8 cellular contexts compared by ENCODE assay signal in the genomic region with DNA sequence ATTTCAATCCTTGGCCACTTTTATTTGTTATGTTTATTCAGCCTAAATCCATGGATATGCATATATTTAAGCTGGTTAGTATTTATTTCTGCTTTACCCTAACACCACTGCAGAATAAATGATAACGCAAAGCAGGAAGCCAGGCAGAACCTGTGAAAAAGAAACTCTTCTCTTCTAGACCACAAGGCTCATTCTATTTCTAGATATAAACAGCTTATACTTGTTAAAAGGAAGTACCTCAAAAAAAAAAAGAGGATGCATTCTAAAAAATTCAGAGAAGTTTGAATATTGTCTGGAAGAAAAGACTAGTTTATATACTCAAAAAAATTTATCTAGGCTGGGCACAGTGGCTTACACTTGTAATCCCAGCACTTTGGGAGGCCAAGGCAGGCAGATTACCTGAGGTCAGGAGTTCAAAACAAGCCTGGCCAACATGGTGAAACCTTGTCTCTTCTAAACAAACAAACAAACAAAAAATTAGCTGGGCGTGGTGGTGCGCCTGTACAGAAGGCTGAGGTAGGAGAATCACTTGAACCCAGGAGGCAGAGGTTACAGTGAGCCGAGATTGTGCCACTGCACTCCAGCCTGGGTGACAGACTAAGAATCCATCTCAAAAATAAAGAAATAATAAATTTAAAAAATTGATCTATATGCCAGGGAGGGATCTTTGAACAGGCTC. TPM values are rescaled to one million over a fixed set of nuclear protein-coding genes. Genes with fewer than 3 reads are reported as not detected.
DNase-seq lines count a peak whose midpoint lies in the region; ATAC-seq and TF ChIP-seq lines count a peak whose summit lies in the region.

No MANE protein-coding gene starts in this region.

- H2BK120ac ChIP-seq in mesenchymal stem cell (ENCODE audit: low read depth, low read length) = no peak overlapping the region

- TF ChIP-seq CTCF in GM06990 (IDR thresholded peaks at IDR 0.05; ENCODE audit: insufficient read depth, low read length, poor library complexity, severe bottlenecking) (no peak), RWPE1 (conservative IDR thresholded peaks at IDR 0.05; ENCODE audit: low read depth) (no peak)

- DNase-seq in GM06990 (ENCODE audit: extremely low read depth, insufficient read length) (no peak), mesenchymal stem cell (no peak), COR-L47 (lab: John Stamatoyannopoulos, UW) (no peak), RWPE1 (ENCODE audit: low spot score) (no peak), NCI-H2081 treated with DMSO at 0.1 percent for 48 hours (lab: John Stamatoyannopoulos, UW) (no peak)
- no peak for DNase-seq in activated naive CD8-positive, alpha-beta T cell treated with anti-CD3 and anti-CD28 coated beads for 36 hours

- H2AFZ ChIP-seq in mesenchymal stem cell (ENCODE audit: low read depth, low read length) = no peak overlapping the region

- no peak overlapping the region for H4K91ac ChIP-seq in mesenchymal stem cell (ENCODE audit: low read length)

- CTCF ChIA-PET in RWPE1 (lab: Yijun Ruan, JAX) = interaction anchor here (0.5 kb wide), 1 partner anchor 60 kb away, joined by 5 read pairs; no protein-coding TSS in a partner anchor

- POLR2A ChIA-PET in RWPE1 (lab: Yijun Ruan, JAX; ENCODE audit: low non-redundant PET) = no interaction called here

- peak overlapping the region; percentile 80 for H3K27ac Mint-ChIP-seq in activated naive CD8-positive, alpha-beta T cell treated with anti-CD3 and anti-CD28 coated beads for 36 hours

- no peak overlapping the region for H3K23ac ChIP-seq in mesenchymal stem cell (ENCODE audit: low read length in 2 of 2)

- no peaks in the 10 kb centered on the region for H3K27me3 ChIP-seq in GM06990 (replicated peaks; ENCODE audit: control insufficient read depth, insufficient read depth, low read length)
- no peaks in the 10 kb centered on the region for H3K27me3 ChIP-seq in mesenchymal stem cell (ENCODE audit: control insufficient read depth in 1 of 2, insufficient read depth in 1 of 2, low read length in 2 of 2)

- H3K4me3 ChIP-seq in GM06990 (replicated peaks; ENCODE audit: low read depth, low read length) (peak overlapping the region; percentile 5), mesenchymal stem cell (ENCODE audit: insufficient read depth in 1 of 2, low read depth in 1 of 2, low read length in 2 of 2) (no peak overlapping the region)

- no peak overlapping the region for H2BK5ac ChIP-seq in mesenchymal stem cell (ENCODE audit: low read depth, low read length, poor library complexity, severe bottlenecking)

- no peaks in the 10 kb centered on the region for H3K9me3 ChIP-seq in mesenchymal stem cell (ENCODE audit: control insufficient read depth, low read length)

- no peak overlapping the region for H4K8ac ChIP-seq in mesenchymal stem cell (ENCODE audit: low read length)

- no peaks in the 10 kb centered on the region for H3K79me1 ChIP-seq in mesenchymal stem cell (replicated peaks; ENCODE audit: low read length, poor library complexity, severe bottlenecking)

- H3K36me3 Mint-ChIP-seq in activated naive CD8-positive, alpha-beta T cell treated with anti-CD3 and anti-CD28 coated beads for 36 hours = peaks cover 9% of the 10 kb centered on the region

- no peak overlapping the region for H3K9ac ChIP-seq in mesenchymal stem cell (ENCODE audit: low read length)

- ATAC-seq in GM19467 (IDR thresholded peaks at IDR 0.05; ENCODE audit: unreplicated experiment) = peak; percentile 80
- peak; percentile 87 for ATAC-seq in HG03342 (IDR thresholded peaks at IDR 0.05; ENCODE audit: unreplicated experiment)

- peaks cover 5% of the 10 kb centered on the region for H3K4me1 ChIP-seq in mesenchymal stem cell (ENCODE audit: control insufficient read depth, insufficient read depth, low read depth, low read length)

- H3K14ac ChIP-seq in mesenchymal stem cell (ENCODE audit: low read length in 2 of 2) = no peak overlapping the region

- H3K36me3 ChIP-seq in GM06990 (ENCODE audit: control insufficient read depth, insufficient read depth, low read length) = no peaks in the 10 kb centered on the region
- peaks cover 0 to 3% of the 10 kb centered on the region in 2 experiments for H3K36me3 ChIP-seq in mesenchymal stem cell (ENCODE audit: control insufficient read depth in 1 of 2, insufficient read depth in 2 of 2, low read depth in 1 of 2, low read length in 2 of 2)

- no peak overlapping the region for H2BK15ac ChIP-seq in mesenchymal stem cell (ENCODE audit: low read depth, poor library complexity, severe bottlenecking)

- H3K4me2 ChIP-seq in mesenchymal stem cell (ENCODE audit: low read length, poor library complexity, severe bottlenecking) = no peak overlapping the region

- H3K27ac ChIP-seq in mesenchymal stem cell (ENCODE audit: low read length, poor library complexity, severe bottlenecking) = no peak overlapping the region
- H3K27ac ChIP-seq in RWPE1 = no peak overlapping the region

- 100% methylated on average over 2 of the region's 4 CpGs for WGBS in mesenchymal stem cell

- no peak overlapping the region for H3K4ac ChIP-seq in mesenchymal stem cell (ENCODE audit: low read depth in 1 of 2, low read length in 2 of 2)

- H2AK5ac ChIP-seq in mesenchymal stem cell (ENCODE audit: low read length, severe bottlenecking) = no peak overlapping the region

- H3K4me1 Mint-ChIP-seq in activated naive CD8-positive, alpha-beta T cell treated with anti-CD3 and anti-CD28 coated beads for 36 hours = peaks cover 55% of the 10 kb centered on the region

- peak overlapping the region; percentile 40 for H3K4me3 Mint-ChIP-seq in activated naive CD8-positive, alpha-beta T cell treated with anti-CD3 and anti-CD28 coated beads for 36 hours

- H3K9me3 Mint-ChIP-seq in activated naive CD8-positive, alpha-beta T cell treated with anti-CD3 and anti-CD28 coated beads for 36 hours = no peaks in the 10 kb centered on the region

- no peak overlapping the region for H3K18ac ChIP-seq in mesenchymal stem cell (ENCODE audit: low read depth in 1 of 2, low read length in 2 of 2)

- H2BK12ac ChIP-seq in mesenchymal stem cell (ENCODE audit: low read length in 2 of 2) = no peak overlapping the region

- H3K27me3 Mint-ChIP-seq in activated naive CD8-positive, alpha-beta T cell treated with anti-CD3 and anti-CD28 coated beads for 36 hours = no peaks in the 10 kb centered on the region

RNA-seq across cellular contexts. Expression of a gene that starts 55.8 kb away (rescaled TPM):
- total RNA-seq in activated naive CD8-positive, alpha-beta T cell treated with anti-CD3 and anti-CD28 coated beads for 36 hours = 1 to 10 TPM; 5.4 to 5.7 TPM
- polyA plus RNA-seq in mesenchymal stem cell (2013, experiment 1 of 2) = 4.8 TPM
- 4.8 TPM for polyA plus RNA-seq in mesenchymal stem cell (2013, experiment 2 of 2)

RNA-seq across cellular contexts. Expression of a gene that starts 57.1 kb away (rescaled TPM):
- 10 to 100 TPM; 18.8 to 19.2 TPM for total RNA-seq in activated naive CD8-positive, alpha-beta T cell treated with anti-CD3 and anti-CD28 coated beads for 36 hours
- 6.7 TPM for polyA plus RNA-seq in mesenchymal stem cell (2013, experiment 1 of 2)
- 6.9 TPM for polyA plus RNA-seq in mesenchymal stem cell (2013, experiment 2 of 2)
